In genomic region chr11:13333456-13333957, GRCh38 we compare ENCODE assay signal across 11 cellular contexts. TPM values are rescaled to one million over a fixed set of nuclear protein-coding genes. Genes with fewer than 3 reads are reported as not detected.
DNase-seq lines count a peak whose midpoint lies in the region; ATAC-seq and TF ChIP-seq lines count a peak whose summit lies in the region.
"Had no signal": no experiment of that assay in that cellular context is flagged by ENCODE, and none has a peak within 500 bp of the region (broad histone marks: within the 10 kb centered on the region; RNA-seq: fewer than 3 reads in every experiment).

No MANE protein-coding gene starts in this region.

- H3K9me2 ChIP-seq in PC-3 (replicated peaks; ENCODE audit: low read length) = no peaks in the 10 kb centered on the region

- no TSS peak for BruUV-seq in PC-3 (replicated peaks; lab: Mats Ljungman, UMichigan)

- no peaks in the 10 kb centered on the region for H3K27me3 ChIP-seq in BLaER1
- no peaks in the 10 kb centered on the region for H3K27me3 ChIP-seq in PC-3 (ENCODE audit: low read length)
- no peaks in the 10 kb centered on the region for H3K27me3 ChIP-seq in vagina
- H3K27me3 ChIP-seq in testis = no peaks in the 10 kb centered on the region

- H3K9ac ChIP-seq in BLaER1 = no peak overlapping the region
- H3K9ac ChIP-seq in PC-3 (ENCODE audit: low read length) = peak overlapping the region; percentile 73

- H3K36me3 ChIP-seq in BLaER1 (peaks cover 13% of the 10 kb centered on the region; the same call in 1 of the 2 replicates), PC-3 (ENCODE audit: low read depth, low read length) (no peaks in the 10 kb centered on the region), vagina (no peaks in the 10 kb centered on the region), testis (ENCODE audit: low read depth, missing control alignments) (no peaks in the 10 kb centered on the region)

- H3K4me3 ChIP-seq in BLaER1 (no peak overlapping the region), PC-3 (ENCODE audit: low read length) (peak overlapping the region; percentile 47; the same call in 1 of the 2 replicates), vagina (no peak overlapping the region), testis (no peak overlapping the region)

- DNase-seq in PC-3 (peak; percentile 95), glomerular visceral epithelial cell (ENCODE audit: extremely low spot score) (peak; percentile 88), NCI-H2227 (lab: John Stamatoyannopoulos, UW; ENCODE audit: unreplicated experiment) (no peak), vagina (ENCODE audit: extremely low spot score in 2 of 2) (no peak), NK-92 (lab: John Stamatoyannopoulos, UW; ENCODE audit: unreplicated experiment) (no peak), testis (no peak)
- DNase-seq: activated CD4-positive, CD25-positive, alpha-beta regulatory T cell treated with anti-CD3 and anti-CD28 coated beads, Interleukin-2, amount 50 U/mL, for 72 hours; NCI-H1436 treated with DMSO at 0.1 percent for 48 hours had no signal

- H3K4me2 ChIP-seq in BLaER1 (peak overlapping the region; percentile 67), PC-3 (ENCODE audit: low read length) (peak overlapping the region; percentile 54)

- ATAC-seq in GM21786 (IDR thresholded peaks at IDR 0.05; ENCODE audit: unreplicated experiment) (peak; percentile 49), PC-3 (peak; percentile 56)

- H4K20me1 ChIP-seq in BLaER1 (peaks cover 64% of the 10 kb centered on the region; the same call in 1 of the 2 replicates), PC-3 (ENCODE audit: low read length) (no peaks in the 10 kb centered on the region)

- TF ChIP-seq POLR2A in vagina (IDR thresholded peaks at IDR 0.05) (no peak), testis (IDR thresholded peaks at IDR 0.05) (no peak)

- CTCF ChIA-PET in PC-3 (lab: Charles Lee) = interaction anchor here (0.8 kb wide), 1 partner anchor 117 kb away, joined by 9 read pairs; no protein-coding TSS in a partner anchor

- H2AFZ ChIP-seq in PC-3 (ENCODE audit: low read length) = no peak overlapping the region

- H3K27ac ChIP-seq in BLaER1 (no peak overlapping the region), PC-3 (ENCODE audit: low read length) (peak overlapping the region; percentile 96), vagina (no peak overlapping the region), testis (no peak overlapping the region)

- peaks cover 34% of the 10 kb centered on the region for H3K4me1 ChIP-seq in BLaER1
- H3K4me1 ChIP-seq in PC-3 (ENCODE audit: insufficient read depth, low read length) = peaks cover 71% of the 10 kb centered on the region
- H3K4me1 ChIP-seq in vagina = peaks cover 63% of the 10 kb centered on the region
- H3K4me1 ChIP-seq in testis = peaks cover 5% of the 10 kb centered on the region

- H3K9me3 ChIP-seq in BLaER1 (no peaks in the 10 kb centered on the region), PC-3 (ENCODE audit: low read length) (no peaks in the 10 kb centered on the region), vagina (no peaks in the 10 kb centered on the region), testis (no peaks in the 10 kb centered on the region)
- H3K9me3 ChIP-seq: Caco-2 had no signal

- POLR2A ChIA-PET in PC-3 (lab: Charles Lee; ENCODE audit: unreplicated experiment) = no interaction called here

- no peaks in the 10 kb centered on the region for H3K79me2 ChIP-seq in PC-3 (ENCODE audit: low read length)

- no peak for TF ChIP-seq CTCF in PC-3 (conservative IDR thresholded peaks at IDR 0.05; ENCODE audit: low read depth, low read length)
- TF ChIP-seq CTCF in vagina (IDR thresholded peaks at IDR 0.05) = no peak
- no peak for TF ChIP-seq CTCF in testis (IDR thresholded peaks at IDR 0.05)

- intact Hi-C loops in PC-3 (cut with micrococcal nuclease) (loop anchor here (10.0 kb wide), 1 partner anchor 369 kb away; no protein-coding TSS in a partner anchor), vagina (cut with DNase I) (loop anchor here (10.0 kb wide), 1 partner anchor 49 kb away; no protein-coding TSS in a partner anchor), testis (cut with DNase I; ENCODE audit: low total_unique reads) (no loop called here)

- 73 to 81% methylated on average over 7 of the region's 7 CpGs for WGBS in testis, 2 donors

- H3F3A ChIP-seq in PC-3 (ENCODE audit: low read length, unreplicated experiment) = peaks cover 5% of the 10 kb centered on the region

RNA-seq across cellular contexts. Expression of gene BMAL1, which starts 55.9 kb away (rescaled TPM):
- total RNA-seq in PC-3 (2014; rRNA removed) (4.7 and 10.9 TPM in 2 replicates), vagina (44.0 TPM), testis (10 to 100 TPM; 35.7 to 40.3 TPM)
- polyA plus RNA-seq in testis (ENCODE audit: insufficient read depth, low read depth, low replicate concordance) = 21.5 TPM

Comparison
In these comparisons a context has a peak if more than half of its experiments do, and no peak if none do; other contexts are left out.
1. DNase-seq: peak in PC-3 (single experiment) and glomerular visceral epithelial cell (single experiment); none in NCI-H2227 (single experiment), vagina (0 of 2), NK-92 (single experiment) and testis (single experiment).